ENCODE assay signal across 26 cellular contexts in genomic region chrX:69117876-69118526, GRCh38. TPM values are rescaled to one million over a fixed set of nuclear protein-coding genes. Genes with fewer than 3 reads are reported as not detected.
DNase-seq lines count a peak whose midpoint lies in the region; ATAC-seq and TF ChIP-seq lines count a peak whose summit lies in the region.
"Had no signal": no experiment of that assay in that cellular context is flagged by ENCODE, and none has a peak within 500 bp of the region (broad histone marks: within the 10 kb centered on the region; RNA-seq: fewer than 3 reads in every experiment).

No MANE protein-coding gene starts in this region.

- H3K27me3 ChIP-seq in SJCRH30 (no peaks in the 10 kb centered on the region), tibial nerve (peaks cover 0 to 4% of the 10 kb centered on the region in 2 donors)

- H3K4me1 Mint-ChIP-seq in mesothelial cell of epicardium (no peaks in the 10 kb centered on the region), natural killer cell (peaks cover 0 to 9% of the 10 kb centered on the region in 2 donors)

- H3K4me3 ChIP-seq in SJCRH30 (no peak overlapping the region), tibial nerve (no peak overlapping the region)
- H3K4me3 ChIP-seq: GM12878 had no signal

- TF ChIP-seq POLR2A in tibial nerve (IDR thresholded peaks at IDR 0.05) = no peak

- no peaks in the 10 kb centered on the region for H3K36me3 ChIP-seq in SJCRH30
- no peaks in the 10 kb centered on the region for H3K36me3 ChIP-seq in tibial nerve

- H3K27me3 Mint-ChIP-seq in mesothelial cell of epicardium (ENCODE audit: low read depth) (no peaks in the 10 kb centered on the region), natural killer cell (ENCODE audit: low read depth in 2 of 2) (peaks cover 2 to 10% of the 10 kb centered on the region in 2 donors)

- H3K27ac Mint-ChIP-seq in mesothelial cell of epicardium (peak overlapping the region; percentile 51), natural killer cell (no peak overlapping the region)
- H3K27ac Mint-ChIP-seq: CD8-positive, alpha-beta T cell had no signal

- H3K27ac ChIP-seq in SJCRH30 (peak overlapping the region; percentile 85), tibial nerve (peak overlapping the region in 3 of 4 donors; percentile 7 to 65 (median 55))
- H3K27ac ChIP-seq: C4-2B had no signal

- no peaks in the 10 kb centered on the region for H3K36me3 Mint-ChIP-seq in mesothelial cell of epicardium
- H3K36me3 Mint-ChIP-seq in natural killer cell = no peaks in the 10 kb centered on the region
- H3K36me3 Mint-ChIP-seq: CD8-positive, alpha-beta T cell had no signal

- H3K9me3 ChIP-seq in SJCRH30 (replicated peaks) (no peaks in the 10 kb centered on the region), tibial nerve (no peaks in the 10 kb centered on the region)

- no peak overlapping the region for H3K4me3 Mint-ChIP-seq in mesothelial cell of epicardium
- no peak overlapping the region for H3K4me3 Mint-ChIP-seq in natural killer cell
- H3K4me3 Mint-ChIP-seq: CD8-positive, alpha-beta T cell had no signal

- ATAC-seq in left cardiac atrium (peak; percentile 17 to 34), natural killer cell (no peak)
- ATAC-seq: CD8-positive, alpha-beta T cell; GM12878; PC-3 had no signal

- TF ChIP-seq CTCF in mesothelial cell of epicardium (IDR thresholded peaks at IDR 0.05; ENCODE audit: unreplicated experiment) (no peak), tibial nerve (IDR thresholded peaks at IDR 0.05) (no peak), natural killer cell (IDR thresholded peaks at IDR 0.05) (no peak)

- DNase-seq in left cardiac atrium (no peak), cardiac septum (ENCODE audit: low spot score) (no peak), SJCRH30 (peak; percentile 77 to 93), mesothelial cell of epicardium (ENCODE audit: low spot score in 2 of 2, unreplicated experiment in 2 of 2) (no peak), tibial nerve (ENCODE audit: low spot score in 2 of 2) (peak in 1 of 2 donors; percentile 14), natural killer cell (no peak), AG20443 (ENCODE audit: low spot score) (no peak)
- DNase-seq: CD8-positive, alpha-beta T cell; DMS 273 treated with DMSO at 0.1 percent for 48 hours; DMS79; EL; GDM1; Karpas-422; NCI-H1092 treated with DMSO at 0.1 percent for 48 hours; NCI-H1436; NCI-H187; NCI-H2081 treated with DMSO at 0.1 percent for 48 hours; NCI-H2171 treated with DMSO at 0.1 percent for 48 hours; NCI-H345; NCI-H510A treated with DMSO at 0.1 percent for 48 hours; NCI-H82; NK-92 treated with Interleukin-12 subunit alpha and Interleukin-12 subunit beta, amount 100 ng/mL, for 24 hours; PC-3; Right ventricle myocardium superior had no signal

- WGBS in tibial nerve, 2 donors = 21 to 51% methylated on average over 11 of the region's 11 CpGs

- no peak for TF ChIP-seq EP300 in tibial nerve (IDR thresholded peaks at IDR 0.05)

- H3K9me3 Mint-ChIP-seq in mesothelial cell of epicardium (peaks cover 8% of the 10 kb centered on the region), natural killer cell (no peaks in the 10 kb centered on the region)
- H3K9me3 Mint-ChIP-seq: CD8-positive, alpha-beta T cell had no signal

- intact Hi-C loops in left cardiac atrium (cut with DNase I) (no loop called here), cardiac septum (cut with DNase I) (no loop called here), natural killer cell (cut with micrococcal nuclease) (no loop called here)

- H3K4me1 ChIP-seq in SJCRH30 (peaks cover 29% of the 10 kb centered on the region), tibial nerve (no peaks in the 10 kb centered on the region)

RNA-seq across cellular contexts. Expression of gene PJA1, which starts 47.3 kb away (rescaled TPM):
- total RNA-seq in left cardiac atrium (10 to 100 TPM; 16.9 to 23.4 TPM), cardiac septum (18.8 TPM), mesothelial cell of epicardium (34.8 to 37.5 TPM (median 37.2 TPM) in 3 replicates), tibial nerve (10 to 100 TPM; 22.8 to 45.0 (median 32.7) TPM), natural killer cell (10 to 100 TPM; 18.5 to 23.4 (median 22.0) TPM)
- total RNA-seq in SJCRH30 (2014; rRNA removed; shearing (Covaris generic)) = 43.6 and 49.3 TPM in 2 replicates

Comparison
In these comparisons a context has a peak if more than half of its experiments do, and no peak if none do; other contexts are left out.
1. ATAC-seq: peak in left cardiac atrium (2 of 2); none in natural killer cell (0 of 3).
2. DNase-seq: peak in SJCRH30 (2 of 2); none in left cardiac atrium (single experiment), cardiac septum (single experiment), mesothelial cell of epicardium (0 of 2), natural killer cell (single experiment) and AG20443 (single experiment).